Comparison of ENCODE assay signal across 28 cellular contexts in the genomic region with DNA sequence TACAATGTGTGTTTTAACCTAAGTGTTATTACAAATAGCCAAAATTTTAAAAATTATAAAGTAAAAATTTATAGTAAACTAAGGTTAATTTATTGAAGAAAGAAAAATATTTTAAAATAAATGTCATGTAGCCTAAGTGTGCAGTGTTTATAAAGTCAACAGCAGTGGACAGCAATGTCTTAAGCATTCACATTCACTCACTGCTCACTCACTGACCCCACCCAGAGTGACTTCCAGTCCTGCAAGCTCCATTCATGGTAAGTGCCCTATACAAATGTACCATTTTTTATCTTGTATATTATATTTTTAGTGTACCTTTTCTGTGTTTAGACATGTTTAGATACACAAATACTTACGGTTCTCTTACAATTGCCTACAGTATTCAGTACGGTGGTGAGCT.
"Had no signal": no experiment of that assay in that cellular context is flagged by ENCODE, and none has a peak within 500 bp of the region (broad histone marks: within the 10 kb centered on the region; RNA-seq: fewer than 3 reads in every experiment).

No MANE protein-coding gene starts in this region.

- DNase-seq: activated B cell treated with CpG ODN at 0.5 μM for 24 hours; activated CD4-positive, alpha-beta T cell treated with anti-CD3 and anti-CD28 coated beads for 48 hours; activated CD4-positive, alpha-beta T cell treated with anti-CD3 and anti-CD28 coated beads, Interleukin-2, amount 50 U/mL, for 1 hour; activated CD4-positive, alpha-beta T cell treated with anti-CD3 and anti-CD28 coated beads, Interleukin-2, amount 50 U/mL, for 48 hours; activated CD8-positive, alpha-beta memory T cell treated with anti-CD3 and anti-CD28 coated beads for 24 hours; activated CD8-positive, alpha-beta T cell treated with anti-CD3 and anti-CD28 coated beads for 36 hours; activated effector memory CD4-positive, alpha-beta T cell treated with anti-CD3 and anti-CD28 coated beads, Interleukin-2, amount 50 U/mL, for 16 hours; activated naive CD4-positive, alpha-beta T cell treated with anti-CD3 and anti-CD28 coated beads for 36 hours; activated naive CD8-positive, alpha-beta T cell treated with anti-CD3 and anti-CD28 coated beads for 36 hours; activated naive CD8-positive, alpha-beta T cell treated with anti-CD3 and anti-CD28 coated beads, Interleukin-2, amount 50 U/mL, for 24 hours; activated T-cell treated with anti-CD3 and anti-CD28 coated beads, Interleukin-2, amount 50 U/mL, for 4 hours; adrenal gland; amygdala; aorta; body of pancreas; central memory CD4-positive, alpha-beta T cell; dorsolateral prefrontal cortex; effector memory CD4-positive, alpha-beta T cell; endodermal cell; erythroblast; foreskin keratinocyte; T-helper 1 cell; T-helper 17 cell; T1000; WERI-Rb-1 had no signal

- ATAC-seq: activated CD8-positive, alpha-beta T cell treated with anti-CD3 and anti-CD28 coated beads for 36 hours; activated naive CD8-positive, alpha-beta T cell treated with anti-CD3 and anti-CD28 coated beads, Interleukin-2, amount 50 U/mL, for 24 hours; activated T-cell treated with anti-CD3 and anti-CD28 coated beads, Interleukin-2, amount 50 U/mL, for 4 hours; body of pancreas; foreskin keratinocyte; gastroesophageal sphincter; T-helper 17 cell had no signal

- H3K4me1 ChIP-seq: adrenal gland, body of pancreas, foreskin keratinocyte, gastroesophageal sphincter had no signal

- H3K27ac ChIP-seq: adrenal gland, body of pancreas, cardiac muscle cell, coronary artery, dorsolateral prefrontal cortex, foreskin keratinocyte, gastroesophageal sphincter, WERI-Rb-1 had no signal

- H3K27me3 ChIP-seq: adrenal gland, body of pancreas, cardiac muscle cell, gastroesophageal sphincter had no signal

- H3K36me3 ChIP-seq: adrenal gland, cardiac muscle cell, gastroesophageal sphincter, WERI-Rb-1 had no signal

- H3K4me3 ChIP-seq: adrenal gland, body of pancreas, cardiac muscle cell, coronary artery, dorsolateral prefrontal cortex, gastroesophageal sphincter had no signal

- H3K9me3 ChIP-seq: adrenal gland, body of pancreas, gastroesophageal sphincter had no signal
